ENCODE assay signal across 26 cellular contexts in the genomic region with DNA sequence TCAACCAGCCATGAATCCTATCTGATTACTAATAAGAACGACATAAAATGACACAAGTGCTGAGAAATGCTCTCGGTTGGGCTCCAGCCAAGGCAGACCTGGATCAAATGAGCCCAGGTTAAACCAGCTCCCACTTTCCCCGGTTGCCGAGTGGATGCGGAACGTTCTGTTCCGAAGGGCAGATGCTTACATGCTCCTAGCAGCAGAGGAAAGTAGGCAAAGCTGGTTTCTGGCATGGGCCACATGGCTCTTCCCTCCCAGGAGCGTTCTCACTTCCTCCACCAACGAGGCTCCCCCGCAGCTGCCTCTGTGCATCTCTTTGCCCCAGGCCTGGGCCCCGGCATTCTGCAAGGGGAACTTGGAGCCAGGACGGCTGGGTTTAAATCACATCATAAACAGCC.
DNase-seq lines count a peak whose midpoint lies in the region; ATAC-seq, FAIRE-seq and TF ChIP-seq lines count a peak whose summit lies in the region.
"Had no signal": no experiment of that assay in that cellular context is flagged by ENCODE, and none has a peak within 500 bp of the region (broad histone marks: within the 10 kb centered on the region; RNA-seq: fewer than 3 reads in every experiment).

No MANE protein-coding gene starts in this region.

- CTCF ChIA-PET in CD8-positive, alpha-beta memory T cell (lab: Charles Lee): no interaction called here

- no peaks in the 10 kb centered on the region for H3K36me3 ChIP-seq in pancreas
- no peaks in the 10 kb centered on the region for H3K36me3 ChIP-seq in CD8-positive, alpha-beta memory T cell (ENCODE audit: insufficient read depth, low read length)
- no peaks in the 10 kb centered on the region for H3K36me3 ChIP-seq in spleen
- H3K36me3 ChIP-seq: neutrophil had no signal

- no peak for TF ChIP-seq CTCF in pancreas (IDR thresholded peaks at IDR 0.05)
- no peak for TF ChIP-seq CTCF in spleen (IDR thresholded peaks at IDR 0.05 in 8 of 11, conservative IDR thresholded peaks at IDR 0.05 in 3 of 11)

- H3K27ac ChIP-seq in pancreas: peak overlapping the region in 1 of 4 donors; percentile 37
- no peak overlapping the region for H3K27ac ChIP-seq in CD8-positive, alpha-beta memory T cell (ENCODE audit: low read depth, low read length)
- no peak overlapping the region for H3K27ac ChIP-seq in spleen
- H3K27ac ChIP-seq: epithelial cell of prostate, hepatocyte, neutrophil had no signal

- no peak for FAIRE-seq in pancreas (lab: Jason Lieb, UNC)

- 68 to 71% methylated on average over 12 of the region's 12 CpGs for WGBS in pancreas, 2 donors
- WGBS in spleen, 5 donors: 72 to 87% (median 85%) methylated on average over 12 of the region's 12 CpGs

- peaks cover 0 to 25% (median 0%) of the 10 kb centered on the region in 3 donors for H3K36me3 Mint-ChIP-seq in CD8-positive, alpha-beta memory T cell

- H3K4me1 Mint-ChIP-seq in CD8-positive, alpha-beta memory T cell: no peaks in the 10 kb centered on the region
- H3K4me1 Mint-ChIP-seq: activated CD4-positive, alpha-beta memory T cell treated with anti-CD3 and anti-CD28 coated beads, Interleukin-2, amount 10 ng/mL, durations not matched to agents 7 days and 5 days; stimulated activated effector memory CD8-positive, alpha-beta T cell treated with anti-CD3 and anti-CD28 coated beads, Interleukin-12 subunit alpha, Interleukin-12 subunit beta, amount 100 ng/mL, for 72 hours had no signal

- intact Hi-C loops in head of caudate nucleus (cut with DNase I) (no loop called here), pancreas (cut with DNase I) (no loop called here), spleen (cut with DNase I; ENCODE audit: low total_unique reads) (no loop called here)

- POLR2A ChIA-PET in CD8-positive, alpha-beta memory T cell (lab: Charles Lee): interaction anchor here (0.6 kb wide), 1 partner anchor 9 kb away, joined by 4 read pairs; no protein-coding TSS in a partner anchor

- H3K9me3 ChIP-seq in pancreas (no peaks in the 10 kb centered on the region), spleen (peaks cover 0 to 23% (median 15%) of the 10 kb centered on the region in 8 donors)
- H3K9me3 ChIP-seq in CD8-positive, alpha-beta memory T cell (ENCODE audit: low read length): peaks cover 10% of the 10 kb centered on the region
- H3K9me3 ChIP-seq: neutrophil had no signal

- H3K4me3 ChIP-seq in pancreas: no peak overlapping the region
- H3K4me3 ChIP-seq in CD8-positive, alpha-beta memory T cell (ENCODE audit: low read length): no peak overlapping the region
- H3K4me3 ChIP-seq in spleen: no peak overlapping the region
- H3K4me3 ChIP-seq: hepatocyte, smooth muscle cell had no signal

- no peak overlapping the region for H3K27ac Mint-ChIP-seq in CD8-positive, alpha-beta memory T cell
- H3K27ac Mint-ChIP-seq: activated CD4-positive, alpha-beta memory T cell treated with anti-CD3 and anti-CD28 coated beads, Interleukin-2, amount 10 ng/mL, durations not matched to agents 7 days and 5 days; activated naive CD8-positive, alpha-beta T cell treated with anti-CD3 and anti-CD28 coated beads, Interleukin-2, amount 50 U/mL, for 24 hours; stimulated activated effector memory CD8-positive, alpha-beta T cell treated with anti-CD3 and anti-CD28 coated beads, Interleukin-12 subunit alpha, Interleukin-12 subunit beta, amount 100 ng/mL, for 72 hours had no signal

- DNase-seq in DMS79 (lab: John Stamatoyannopoulos, UW) (peak; percentile 16), RPMI8226 (peak; percentile 56), head of caudate nucleus (peak in 34 of 42 donors; percentile 4 to 56 (median 26)), pancreas (peak in 4 of 6 donors; percentile 21 to 61 (median 50)), spleen (no peak), NCI-H524 (lab: John Stamatoyannopoulos, UW) (no peak), NCI-H526 (lab: John Stamatoyannopoulos, UW) (no peak)
- DNase-seq in CD8-positive, alpha-beta memory T cell: no peak
- DNase-seq: activated CD4-positive, alpha-beta memory T cell treated with anti-CD3 and anti-CD28 coated beads, Interleukin-2, amount 10 ng/mL, durations not matched to agents 7 days and 5 days; activated effector memory CD4-positive, alpha-beta T cell treated with anti-CD3 and anti-CD28 coated beads, Interleukin-2, amount 50 U/mL, for 16 hours; activated naive CD8-positive, alpha-beta T cell treated with anti-CD3 and anti-CD28 coated beads, Interleukin-2, amount 50 U/mL, for 24 hours; activated T-cell treated with anti-CD3 and anti-CD28 coated beads for 4 hours; EL; IMR-90; NCI-H2029 treated with DMSO at 0.1 percent for 48 hours; NCI-H226; NCI-H774; retina; SHP77 treated with DMSO at 0.1 percent for 48 hours; stimulated activated CD4-positive, alpha-beta T cell treated with anti-CD3 and anti-CD28 coated beads, Interleukin-2, amount 100 ng/mL, for 48 hours had no signal

- H3K27me3 Mint-ChIP-seq in CD8-positive, alpha-beta memory T cell: peaks cover 8 to 29% of the 10 kb centered on the region in 2 donors

- peak in 3 of 4 donors; percentile 57 to 87 (median 60) for ATAC-seq in pancreas
- ATAC-seq: activated CD4-positive, CD25-positive, alpha-beta regulatory T cell treated with anti-CD3 and anti-CD28 coated beads, Interleukin-2, amount 50 U/mL, for 24 hours; activated naive CD8-positive, alpha-beta T cell treated with anti-CD3 and anti-CD28 coated beads, Interleukin-2, amount 50 U/mL, for 24 hours; stimulated activated effector memory CD8-positive, alpha-beta T cell treated with anti-CD3 and anti-CD28 coated beads, Interleukin-12 subunit alpha, Interleukin-12 subunit beta, amount 100 ng/mL, for 72 hours had no signal

- TF ChIP-seq POLR2A in spleen (IDR thresholded peaks at IDR 0.05): no peak

- H3K4me3 Mint-ChIP-seq in CD8-positive, alpha-beta memory T cell: no peak overlapping the region
- H3K4me3 Mint-ChIP-seq: activated CD4-positive, alpha-beta memory T cell treated with anti-CD3 and anti-CD28 coated beads, Interleukin-2, amount 10 ng/mL, durations not matched to agents 7 days and 5 days; activated naive CD8-positive, alpha-beta T cell treated with anti-CD3 and anti-CD28 coated beads, Interleukin-2, amount 50 U/mL, for 24 hours; stimulated activated effector memory CD8-positive, alpha-beta T cell treated with anti-CD3 and anti-CD28 coated beads, Interleukin-12 subunit alpha, Interleukin-12 subunit beta, amount 100 ng/mL, for 72 hours had no signal

- H3K4me1 ChIP-seq in pancreas (no peaks in the 10 kb centered on the region), spleen (no peaks in the 10 kb centered on the region)
- H3K4me1 ChIP-seq in CD8-positive, alpha-beta memory T cell (ENCODE audit: insufficient read depth, low read length): no peaks in the 10 kb centered on the region

- H3K27me3 ChIP-seq in pancreas (no peaks in the 10 kb centered on the region), spleen (replicated peaks in 1 of 7) (peaks cover 0 to 5% (median 0%) of the 10 kb centered on the region in 7 donors)
- peaks cover 5% of the 10 kb centered on the region for H3K27me3 ChIP-seq in CD8-positive, alpha-beta memory T cell (ENCODE audit: insufficient read depth, low read length, poor library complexity, severe bottlenecking)
- H3K27me3 ChIP-seq: hepatocyte, neutrophil had no signal

- peaks cover 0 to 14% (median 13%) of the 10 kb centered on the region in 5 donors for H3K9me3 Mint-ChIP-seq in CD8-positive, alpha-beta memory T cell

Comparison
In these comparisons a context has a peak if more than half of its experiments do, and no peak if none do; other contexts are left out.
1. DNase-seq: peak in DMS79 (single experiment), RPMI8226 (single experiment), head of caudate nucleus (34 of 42) and pancreas (4 of 6); none in CD8-positive, alpha-beta memory T cell (0 of 5), spleen (single experiment), NCI-H524 (0 of 2) and NCI-H526 (0 of 2).